36 cellular contexts compared by ENCODE assay signal in the genomic region with DNA sequence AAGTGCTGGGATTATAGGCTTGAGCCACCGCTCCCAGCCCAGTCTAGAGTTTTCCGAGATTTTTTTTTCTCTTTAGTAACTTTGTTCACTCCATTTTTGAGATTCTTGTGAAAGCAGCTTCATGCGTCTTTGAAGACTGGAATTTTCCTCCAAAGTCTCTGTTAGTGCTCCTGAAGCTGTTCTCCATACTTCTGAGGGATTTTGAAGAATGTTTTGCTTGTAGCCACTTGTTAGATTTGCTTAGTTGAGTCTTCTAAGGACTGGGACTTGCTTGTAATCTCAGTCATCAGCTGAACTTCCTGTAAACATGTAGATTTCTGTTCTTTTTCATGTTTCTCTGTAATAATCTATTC.
"Had no signal": no experiment of that assay in that cellular context is flagged by ENCODE, and none has a peak within 500 bp of the region (broad histone marks: within the 10 kb centered on the region; RNA-seq: fewer than 3 reads in every experiment).

No MANE protein-coding gene starts in this region.

- H3K36me3 ChIP-seq: ascending aorta, WERI-Rb-1 had no signal

- H3K27me3 Mint-ChIP-seq: activated CD4-positive, alpha-beta memory T cell treated with anti-CD3 and anti-CD28 coated beads, Interleukin-2, amount 10 ng/mL, durations not matched to agents 7 days and 5 days; activated CD4-positive, alpha-beta T cell treated with anti-CD3 and anti-CD28 coated beads for 36 hours; activated CD4-positive, alpha-beta T cell treated with anti-CD3 and anti-CD28 coated beads, Interleukin-2, amount 10 ng/mL, durations not matched to agents 7 days and 5 days; activated CD8-positive, alpha-beta memory T cell treated with anti-CD3 and anti-CD28 coated beads, Interleukin-2, amount 10 ng/mL, durations not matched to agents 7 days and 5 days; activated naive CD4-positive, alpha-beta T cell treated with anti-CD3 and anti-CD28 coated beads, Interleukin-2, amount 10 ng/mL, durations not matched to agents 7 days and 5 days; activated naive CD4-positive, alpha-beta T cell treated with anti-CD3 and anti-CD28 coated beads, Interleukin-2, amount 50 U/mL, for 24 hours; activated naive CD8-positive, alpha-beta T cell; activated T-cell treated with anti-CD3 and anti-CD28 coated beads, Interleukin-2, amount 50 U/mL, for 24 hours had no signal

- ATAC-seq: activated CD4-positive, alpha-beta T cell treated with anti-CD3 and anti-CD28 coated beads for 36 hours; activated CD4-positive, CD25-positive, alpha-beta regulatory T cell treated with anti-CD3 and anti-CD28 coated beads, Interleukin-2, amount 50 U/mL, for 24 hours; activated CD8-positive, alpha-beta memory T cell treated with anti-CD3 and anti-CD28 coated beads, Interleukin-2, amount 10 ng/mL, durations not matched to agents 7 days and 5 days; activated CD8-positive, alpha-beta T cell treated with anti-CD3 and anti-CD28 coated beads, Interleukin-2, amount 10 ng/mL, durations not matched to agents 7 days and 5 days; activated naive CD8-positive, alpha-beta T cell treated with anti-CD3 and anti-CD28 coated beads, Interleukin-2, amount 50 U/mL, for 24 hours; WTC11 had no signal

- H3K4me3 ChIP-seq: ascending aorta had no signal

- DNase-seq: activated CD4-positive, alpha-beta memory T cell treated with anti-CD3 and anti-CD28 coated beads, Interleukin-2, amount 10 ng/mL, durations not matched to agents 7 days and 5 days; activated CD4-positive, alpha-beta T cell treated with anti-CD3 and anti-CD28 coated beads for 1 hour; activated CD4-positive, alpha-beta T cell treated with anti-CD3 and anti-CD28 coated beads for 36 hours; activated CD4-positive, alpha-beta T cell treated with anti-CD3 and anti-CD28 coated beads for 48 hours; activated CD4-positive, alpha-beta T cell treated with anti-CD3 and anti-CD28 coated beads, Interleukin-2, amount 10 ng/mL, durations not matched to agents 7 days and 5 days; activated CD4-positive, alpha-beta T cell treated with anti-CD3 and anti-CD28 coated beads, Interleukin-2, amount 50 U/mL, for 48 hours; activated CD4-positive, CD25-positive, alpha-beta regulatory T cell; activated CD8-positive, alpha-beta memory T cell treated with anti-CD3 and anti-CD28 coated beads for 24 hours; activated CD8-positive, alpha-beta memory T cell treated with anti-CD3 and anti-CD28 coated beads, Interleukin-2, amount 10 ng/mL, durations not matched to agents 7 days and 5 days; activated CD8-positive, alpha-beta memory T cell treated with anti-CD3 and anti-CD28 coated beads, Interleukin-2, amount 50 U/mL, for 48 hours; activated CD8-positive, alpha-beta T cell treated with anti-CD3 and anti-CD28 coated beads, Interleukin-2, amount 10 ng/mL, durations not matched to agents 7 days and 5 days; activated effector memory CD4-positive, alpha-beta T cell treated with Interleukin-2 at 50 U/mL for 16 hours; activated gamma-delta T cell; activated naive CD4-positive, alpha-beta T cell treated with anti-CD3 and anti-CD28 coated beads, Interleukin-2, amount 10 ng/mL, durations not matched to agents 7 days and 5 days; activated naive CD4-positive, alpha-beta T cell treated with Interleukin-2 at 50 U/mL for 16 hours; activated naive CD8-positive, alpha-beta T cell treated with anti-CD3 and anti-CD28 coated beads, Interleukin-2, amount 10 ng/mL, durations not matched to agents 7 days and 5 days; activated naive CD8-positive, alpha-beta T cell treated with anti-CD3 and anti-CD28 coated beads, Interleukin-2, amount 50 U/mL, for 24 hours; activated T-cell treated with anti-CD3 and anti-CD28 coated beads, Interleukin-2, amount 50 U/mL, for 24 hours; activated T-cell treated with anti-CD3 and anti-CD28 coated beads, Interleukin-2, amount 50 U/mL, for 48 hours; amygdala; anterior cingulate cortex; central memory CD4-positive, alpha-beta T cell; T-helper 1 cell; T-helper 2 cell; T-helper 9 cell; WERI-Rb-1 had no signal

- H3K4me1 Mint-ChIP-seq: activated CD4-positive, alpha-beta memory T cell treated with anti-CD3 and anti-CD28 coated beads, Interleukin-2, amount 10 ng/mL, durations not matched to agents 7 days and 5 days; activated CD4-positive, alpha-beta T cell treated with anti-CD3 and anti-CD28 coated beads for 36 hours; activated CD4-positive, alpha-beta T cell treated with anti-CD3 and anti-CD28 coated beads, Interleukin-2, amount 10 ng/mL, durations not matched to agents 7 days and 5 days; activated CD8-positive, alpha-beta memory T cell treated with anti-CD3 and anti-CD28 coated beads, Interleukin-2, amount 10 ng/mL, durations not matched to agents 7 days and 5 days; activated naive CD4-positive, alpha-beta T cell treated with anti-CD3 and anti-CD28 coated beads, Interleukin-2, amount 10 ng/mL, durations not matched to agents 7 days and 5 days; activated naive CD4-positive, alpha-beta T cell treated with anti-CD3 and anti-CD28 coated beads, Interleukin-2, amount 50 U/mL, for 24 hours; activated naive CD8-positive, alpha-beta T cell treated with anti-CD3 and anti-CD28 coated beads, Interleukin-2, amount 10 ng/mL, durations not matched to agents 7 days and 5 days; activated naive CD8-positive, alpha-beta T cell treated with anti-CD3 and anti-CD28 coated beads, Interleukin-2, amount 50 U/mL, for 24 hours had no signal

- FAIRE-seq: TTC549 had no signal

- H3K36me3 Mint-ChIP-seq: activated CD8-positive, alpha-beta memory T cell treated with anti-CD3 and anti-CD28 coated beads, Interleukin-2, amount 10 ng/mL, durations not matched to agents 7 days and 5 days; activated naive CD4-positive, alpha-beta T cell treated with anti-CD3 and anti-CD28 coated beads, Interleukin-2, amount 10 ng/mL, durations not matched to agents 7 days and 5 days; activated naive CD4-positive, alpha-beta T cell treated with anti-CD3 and anti-CD28 coated beads, Interleukin-2, amount 50 U/mL, for 24 hours; activated naive CD8-positive, alpha-beta T cell; activated naive CD8-positive, alpha-beta T cell treated with anti-CD3 and anti-CD28 coated beads, Interleukin-2, amount 10 ng/mL, durations not matched to agents 7 days and 5 days; brain; WTC11 had no signal

- H3K27ac ChIP-seq: ascending aorta, WERI-Rb-1 had no signal

- H3K4me1 ChIP-seq: ascending aorta had no signal

- H3K27me3 ChIP-seq: ascending aorta had no signal

- H3K4me3 Mint-ChIP-seq: activated CD4-positive, alpha-beta memory T cell treated with anti-CD3 and anti-CD28 coated beads, Interleukin-2, amount 10 ng/mL, durations not matched to agents 7 days and 5 days; activated CD4-positive, alpha-beta T cell treated with anti-CD3 and anti-CD28 coated beads for 36 hours; activated CD4-positive, alpha-beta T cell treated with anti-CD3 and anti-CD28 coated beads, Interleukin-2, amount 10 ng/mL, durations not matched to agents 7 days and 5 days; activated CD8-positive, alpha-beta memory T cell treated with anti-CD3 and anti-CD28 coated beads, Interleukin-2, amount 10 ng/mL, durations not matched to agents 7 days and 5 days; activated CD8-positive, alpha-beta T cell treated with anti-CD3 and anti-CD28 coated beads, Interleukin-2, amount 10 ng/mL, durations not matched to agents 7 days and 5 days; activated naive CD4-positive, alpha-beta T cell treated with anti-CD3 and anti-CD28 coated beads, Interleukin-2, amount 10 ng/mL, durations not matched to agents 7 days and 5 days; activated naive CD4-positive, alpha-beta T cell treated with anti-CD3 and anti-CD28 coated beads, Interleukin-2, amount 50 U/mL, for 24 hours; activated naive CD8-positive, alpha-beta T cell; activated naive CD8-positive, alpha-beta T cell treated with anti-CD3 and anti-CD28 coated beads, Interleukin-2, amount 10 ng/mL, durations not matched to agents 7 days and 5 days; activated naive CD8-positive, alpha-beta T cell treated with anti-CD3 and anti-CD28 coated beads, Interleukin-2, amount 50 U/mL, for 24 hours; activated T-cell treated with anti-CD3 and anti-CD28 coated beads, Interleukin-2, amount 50 U/mL, for 24 hours; brain; T-helper 1 cell treated with Interleukin-12 subunit alpha and Interleukin-12 subunit beta and Interleukin-4 antibody, amounts not matched to agents 30 μg/mL and 1 μg/mL, for 36 hours; T-helper 2 cell treated with Interferon-gamma antibody and Interleukin-4, amounts not matched to agents 5 μg/mL and 100 μg/mL, for 36 hours; WTC11 had no signal

- H3K27ac Mint-ChIP-seq: activated CD4-positive, alpha-beta memory T cell treated with anti-CD3 and anti-CD28 coated beads, Interleukin-2, amount 10 ng/mL, durations not matched to agents 7 days and 5 days; activated CD4-positive, alpha-beta T cell treated with anti-CD3 and anti-CD28 coated beads for 36 hours; activated CD4-positive, alpha-beta T cell treated with anti-CD3 and anti-CD28 coated beads, Interleukin-2, amount 10 ng/mL, durations not matched to agents 7 days and 5 days; activated CD8-positive, alpha-beta memory T cell treated with anti-CD3 and anti-CD28 coated beads, Interleukin-2, amount 10 ng/mL, durations not matched to agents 7 days and 5 days; activated CD8-positive, alpha-beta T cell treated with anti-CD3 and anti-CD28 coated beads, Interleukin-2, amount 10 ng/mL, durations not matched to agents 7 days and 5 days; activated naive CD4-positive, alpha-beta T cell treated with anti-CD3 and anti-CD28 coated beads, Interleukin-2, amount 10 ng/mL, durations not matched to agents 7 days and 5 days; activated naive CD4-positive, alpha-beta T cell treated with anti-CD3 and anti-CD28 coated beads, Interleukin-2, amount 50 U/mL, for 24 hours; activated naive CD8-positive, alpha-beta T cell; activated naive CD8-positive, alpha-beta T cell treated with anti-CD3 and anti-CD28 coated beads, Interleukin-2, amount 10 ng/mL, durations not matched to agents 7 days and 5 days; activated naive CD8-positive, alpha-beta T cell treated with anti-CD3 and anti-CD28 coated beads, Interleukin-2, amount 50 U/mL, for 24 hours; activated T-cell treated with anti-CD3 and anti-CD28 coated beads, Interleukin-2, amount 50 U/mL, for 24 hours; activated T-helper 2 cell treated with anti-CD3 and anti-CD28 coated beads, Interferon-gamma antibody, Interleukin-2, Interleukin-4, amounts not matched to agents 10 μg/mL and 5 μg/mL and 100 μg/mL, durations not matched to agents 14 hours and 24 hours and 36 hours; brain; T-helper 1 cell treated with Interleukin-12 subunit alpha and Interleukin-12 subunit beta and Interleukin-4 antibody, amounts not matched to agents 30 μg/mL and 1 μg/mL, for 36 hours; T-helper 2 cell treated with Interferon-gamma antibody and Interleukin-4, amounts not matched to agents 5 μg/mL and 100 μg/mL, for 36 hours; WTC11 had no signal

- H3K9me3 Mint-ChIP-seq: activated CD4-positive, alpha-beta memory T cell treated with anti-CD3 and anti-CD28 coated beads, Interleukin-2, amount 10 ng/mL, durations not matched to agents 7 days and 5 days; activated CD4-positive, alpha-beta T cell treated with anti-CD3 and anti-CD28 coated beads, Interleukin-2, amount 10 ng/mL, durations not matched to agents 7 days and 5 days; activated naive CD4-positive, alpha-beta T cell treated with anti-CD3 and anti-CD28 coated beads, Interleukin-2, amount 10 ng/mL, durations not matched to agents 7 days and 5 days; activated naive CD4-positive, alpha-beta T cell treated with anti-CD3 and anti-CD28 coated beads, Interleukin-2, amount 50 U/mL, for 24 hours; activated naive CD8-positive, alpha-beta T cell treated with anti-CD3 and anti-CD28 coated beads, Interleukin-2, amount 10 ng/mL, durations not matched to agents 7 days and 5 days; activated naive CD8-positive, alpha-beta T cell treated with anti-CD3 and anti-CD28 coated beads, Interleukin-2, amount 50 U/mL, for 24 hours; activated T-cell treated with anti-CD3 and anti-CD28 coated beads, Interleukin-2, amount 50 U/mL, for 24 hours; activated T-helper 2 cell treated with anti-CD3 and anti-CD28 coated beads, Interferon-gamma antibody, Interleukin-2, Interleukin-4, amounts not matched to agents 10 μg/mL and 5 μg/mL and 100 μg/mL, durations not matched to agents 14 hours and 24 hours and 36 hours; T-helper 1 cell treated with Interleukin-12 subunit alpha and Interleukin-12 subunit beta and Interleukin-4 antibody, amounts not matched to agents 30 μg/mL and 1 μg/mL, for 36 hours; T-helper 2 cell treated with Interferon-gamma antibody and Interleukin-4, amounts not matched to agents 5 μg/mL and 100 μg/mL, for 36 hours; WTC11 had no signal
